ENCODE assay signal across 2 cellular contexts in the genomic region with DNA sequence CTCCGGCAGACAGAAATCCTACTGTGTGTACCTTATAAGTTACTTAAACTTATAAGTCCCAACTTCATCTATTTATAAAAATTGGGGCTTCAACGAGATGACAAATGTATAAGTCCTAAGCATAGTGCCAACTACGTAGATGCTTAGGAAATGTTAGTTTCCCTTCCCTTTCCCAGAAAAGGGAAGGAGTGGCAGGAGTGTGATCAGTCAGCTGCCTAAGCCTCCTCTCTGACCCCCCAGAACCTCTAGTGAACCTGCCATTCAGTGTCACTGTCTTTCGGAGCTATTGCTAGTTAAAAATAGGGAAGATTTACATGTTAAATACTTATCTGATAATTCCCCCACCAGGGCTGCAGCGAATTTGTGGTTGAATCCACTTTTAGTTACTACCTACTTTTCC.
TF ChIP-seq lines count a peak whose summit lies in the region.

No MANE protein-coding gene starts in this region.

TF ChIP-seq in GM23338, 12 proteins besides CTCF, POLR2A, EP300 and RAD21:
- TF ChIP-seq ZNF114 (CRISPR knock-in tag; IDR thresholded peaks at IDR 0.05) (no peak), ZNF331 (CRISPR knock-in tag; IDR thresholded peaks at IDR 0.05; ENCODE audit: low read depth) (no peak), CREB1 (CRISPR knock-in tag; IDR thresholded peaks at IDR 0.05; ENCODE audit: low read depth) (no peak), NANOG (IDR thresholded peaks at IDR 0.05; ENCODE audit: borderline replicate concordance) (no peak), EZH2phosphoT487 (IDR thresholded peaks at IDR 0.05; ENCODE audit: unreplicated experiment) (no peak), JUNB (IDR thresholded peaks at IDR 0.05; ENCODE audit: unreplicated experiment) (no peak), STAT1 (IDR thresholded peaks at IDR 0.05; ENCODE audit: unreplicated experiment) (no peak), EZH2 (IDR thresholded peaks at IDR 0.05; ENCODE audit: low read depth, unreplicated experiment) (no peak)
- TF ChIP-seq, protein P1, sequence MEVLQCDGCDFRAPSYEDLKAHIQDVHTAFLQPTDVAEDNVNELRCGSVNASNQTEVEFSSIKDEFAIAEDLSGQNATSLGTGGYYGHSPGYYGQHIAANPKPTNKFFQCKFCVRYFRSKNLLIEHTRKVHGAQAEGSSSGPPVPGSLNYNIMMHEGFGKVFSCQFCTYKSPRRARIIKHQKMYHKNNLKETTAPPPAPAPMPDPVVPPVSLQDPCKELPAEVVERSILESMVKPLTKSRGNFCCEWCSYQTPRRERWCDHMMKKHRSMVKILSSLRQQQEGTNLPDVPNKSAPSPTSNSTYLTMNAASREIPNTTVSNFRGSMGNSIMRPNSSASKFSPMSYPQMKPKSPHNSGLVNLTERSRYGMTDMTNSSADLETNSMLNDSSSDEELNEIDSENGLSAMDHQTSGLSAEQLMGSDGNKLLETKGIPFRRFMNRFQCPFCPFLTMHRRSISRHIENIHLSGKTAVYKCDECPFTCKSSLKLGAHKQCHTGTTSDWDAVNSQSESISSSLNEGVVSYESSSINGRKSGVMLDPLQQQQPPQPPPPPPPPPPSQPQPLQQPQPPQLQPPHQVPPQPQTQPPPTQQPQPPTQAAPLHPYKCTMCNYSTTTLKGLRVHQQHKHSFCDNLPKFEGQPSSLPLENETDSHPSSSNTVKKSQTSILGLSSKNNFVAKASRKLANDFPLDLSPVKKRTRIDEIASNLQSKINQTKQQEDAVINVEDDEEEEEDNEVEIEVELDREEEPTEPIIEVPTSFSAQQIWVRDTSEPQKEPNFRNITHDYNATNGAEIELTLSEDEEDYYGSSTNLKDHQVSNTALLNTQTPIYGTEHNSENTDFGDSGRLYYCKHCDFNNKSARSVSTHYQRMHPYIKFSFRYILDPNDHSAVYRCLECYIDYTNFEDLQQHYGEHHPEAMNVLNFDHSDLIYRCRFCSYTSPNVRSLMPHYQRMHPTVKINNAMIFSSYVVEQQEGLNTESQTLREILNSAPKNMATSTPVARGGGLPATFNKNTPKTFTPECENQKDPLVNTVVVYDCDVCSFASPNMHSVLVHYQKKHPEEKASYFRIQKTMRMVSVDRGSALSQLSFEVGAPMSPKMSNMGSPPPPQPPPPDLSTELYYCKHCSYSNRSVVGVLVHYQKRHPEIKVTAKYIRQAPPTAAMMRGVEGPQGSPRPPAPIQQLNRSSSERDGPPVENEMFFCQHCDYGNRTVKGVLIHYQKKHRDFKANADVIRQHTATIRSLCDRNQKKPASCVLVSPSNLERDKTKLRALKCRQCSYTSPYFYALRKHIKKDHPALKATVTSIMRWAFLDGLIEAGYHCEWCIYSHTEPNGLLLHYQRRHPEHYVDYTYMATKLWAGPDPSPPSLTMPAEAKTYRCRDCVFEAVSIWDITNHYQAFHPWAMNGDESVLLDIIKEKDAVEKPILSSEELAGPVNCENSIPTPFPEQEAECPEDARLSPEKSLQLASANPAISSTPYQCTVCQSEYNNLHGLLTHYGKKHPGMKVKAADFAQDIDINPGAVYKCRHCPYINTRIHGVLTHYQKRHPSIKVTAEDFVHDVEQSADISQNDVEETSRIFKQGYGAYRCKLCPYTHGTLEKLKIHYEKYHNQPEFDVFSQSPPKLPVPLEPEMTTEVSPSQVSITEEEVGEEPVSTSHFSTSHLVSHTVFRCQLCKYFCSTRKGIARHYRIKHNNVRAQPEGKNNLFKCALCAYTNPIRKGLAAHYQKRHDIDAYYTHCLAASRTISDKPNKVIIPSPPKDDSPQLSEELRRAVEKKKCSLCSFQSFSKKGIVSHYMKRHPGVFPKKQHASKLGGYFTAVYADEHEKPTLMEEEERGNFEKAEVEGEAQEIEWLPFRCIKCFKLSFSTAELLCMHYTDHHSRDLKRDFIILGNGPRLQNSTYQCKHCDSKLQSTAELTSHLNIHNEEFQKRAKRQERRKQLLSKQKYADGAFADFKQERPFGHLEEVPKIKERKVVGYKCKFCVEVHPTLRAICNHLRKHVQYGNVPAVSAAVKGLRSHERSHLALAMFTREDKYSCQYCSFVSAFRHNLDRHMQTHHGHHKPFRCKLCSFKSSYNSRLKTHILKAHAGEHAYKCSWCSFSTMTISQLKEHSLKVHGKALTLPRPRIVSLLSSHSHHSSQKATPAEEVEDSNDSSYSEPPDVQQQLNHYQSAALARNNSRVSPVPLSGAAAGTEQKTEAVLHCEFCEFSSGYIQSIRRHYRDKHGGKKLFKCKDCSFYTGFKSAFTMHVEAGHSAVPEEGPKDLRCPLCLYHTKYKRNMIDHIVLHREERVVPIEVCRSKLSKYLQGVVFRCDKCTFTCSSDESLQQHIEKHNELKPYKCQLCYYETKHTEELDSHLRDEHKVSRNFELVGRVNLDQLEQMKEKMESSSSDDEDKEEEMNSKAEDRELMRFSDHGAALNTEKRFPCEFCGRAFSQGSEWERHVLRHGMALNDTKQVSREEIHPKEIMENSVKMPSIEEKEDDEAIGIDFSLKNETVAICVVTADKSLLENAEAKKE (CRISPR knock-in tag; IDR thresholded peaks at IDR 0.05), result no peak
- TF ChIP-seq, protein P2, sequence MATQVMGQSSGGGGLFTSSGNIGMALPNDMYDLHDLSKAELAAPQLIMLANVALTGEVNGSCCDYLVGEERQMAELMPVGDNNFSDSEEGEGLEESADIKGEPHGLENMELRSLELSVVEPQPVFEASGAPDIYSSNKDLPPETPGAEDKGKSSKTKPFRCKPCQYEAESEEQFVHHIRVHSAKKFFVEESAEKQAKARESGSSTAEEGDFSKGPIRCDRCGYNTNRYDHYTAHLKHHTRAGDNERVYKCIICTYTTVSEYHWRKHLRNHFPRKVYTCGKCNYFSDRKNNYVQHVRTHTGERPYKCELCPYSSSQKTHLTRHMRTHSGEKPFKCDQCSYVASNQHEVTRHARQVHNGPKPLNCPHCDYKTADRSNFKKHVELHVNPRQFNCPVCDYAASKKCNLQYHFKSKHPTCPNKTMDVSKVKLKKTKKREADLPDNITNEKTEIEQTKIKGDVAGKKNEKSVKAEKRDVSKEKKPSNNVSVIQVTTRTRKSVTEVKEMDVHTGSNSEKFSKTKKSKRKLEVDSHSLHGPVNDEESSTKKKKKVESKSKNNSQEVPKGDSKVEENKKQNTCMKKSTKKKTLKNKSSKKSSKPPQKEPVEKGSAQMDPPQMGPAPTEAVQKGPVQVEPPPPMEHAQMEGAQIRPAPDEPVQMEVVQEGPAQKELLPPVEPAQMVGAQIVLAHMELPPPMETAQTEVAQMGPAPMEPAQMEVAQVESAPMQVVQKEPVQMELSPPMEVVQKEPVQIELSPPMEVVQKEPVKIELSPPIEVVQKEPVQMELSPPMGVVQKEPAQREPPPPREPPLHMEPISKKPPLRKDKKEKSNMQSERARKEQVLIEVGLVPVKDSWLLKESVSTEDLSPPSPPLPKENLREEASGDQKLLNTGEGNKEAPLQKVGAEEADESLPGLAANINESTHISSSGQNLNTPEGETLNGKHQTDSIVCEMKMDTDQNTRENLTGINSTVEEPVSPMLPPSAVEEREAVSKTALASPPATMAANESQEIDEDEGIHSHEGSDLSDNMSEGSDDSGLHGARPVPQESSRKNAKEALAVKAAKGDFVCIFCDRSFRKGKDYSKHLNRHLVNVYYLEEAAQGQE (IDR thresholded peaks at IDR 0.05; ENCODE audit: unreplicated experiment), result no peak

TF ChIP-seq in H1, 55 proteins besides CTCF, POLR2A, EP300 and RAD21:
- TF ChIP-seq NRF1 (IDR thresholded peaks at IDR 0.05; ENCODE audit: low read depth, low read length) (no peak), EZH2 (IDR thresholded peaks at IDR 0.05; ENCODE audit: low read depth, low read length, severe bottlenecking) (no peak), JUND (IDR thresholded peaks at IDR 0.05; ENCODE audit: low read length) (no peak), GABPA (IDR thresholded peaks at IDR 0.05; ENCODE audit: borderline replicate concordance, insufficient read depth, low read length) (no peak), TAF1 (IDR thresholded peaks at IDR 0.05; ENCODE audit: low read depth, low read length) (no peak), KDM5A (IDR thresholded peaks at IDR 0.05; ENCODE audit: low read length) (no peak), MAFK (IDR thresholded peaks at IDR 0.05; ENCODE audit: low read depth, low read length) (no peak), USF2 (IDR thresholded peaks at IDR 0.05; ENCODE audit: low read length) (no peak), BACH1 (IDR thresholded peaks at IDR 0.05; ENCODE audit: low read length) (no peak), E2F6 (IDR thresholded peaks at IDR 0.05) (no peak), CREB1 (IDR thresholded peaks at IDR 0.05) (no peak), SRF (IDR thresholded peaks at IDR 0.05; ENCODE audit: low read depth, low read length) (no peak), SUZ12 (IDR thresholded peaks at IDR 0.05; ENCODE audit: low read length) (no peak)
- TF ChIP-seq, protein P3, sequence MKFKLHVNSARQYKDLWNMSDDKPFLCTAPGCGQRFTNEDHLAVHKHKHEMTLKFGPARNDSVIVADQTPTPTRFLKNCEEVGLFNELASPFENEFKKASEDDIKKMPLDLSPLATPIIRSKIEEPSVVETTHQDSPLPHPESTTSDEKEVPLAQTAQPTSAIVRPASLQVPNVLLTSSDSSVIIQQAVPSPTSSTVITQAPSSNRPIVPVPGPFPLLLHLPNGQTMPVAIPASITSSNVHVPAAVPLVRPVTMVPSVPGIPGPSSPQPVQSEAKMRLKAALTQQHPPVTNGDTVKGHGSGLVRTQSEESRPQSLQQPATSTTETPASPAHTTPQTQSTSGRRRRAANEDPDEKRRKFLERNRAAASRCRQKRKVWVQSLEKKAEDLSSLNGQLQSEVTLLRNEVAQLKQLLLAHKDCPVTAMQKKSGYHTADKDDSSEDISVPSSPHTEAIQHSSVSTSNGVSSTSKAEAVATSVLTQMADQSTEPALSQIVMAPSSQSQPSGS (IDR thresholded peaks at IDR 0.05; ENCODE audit: low read length), result no peak
